Comparison of ENCODE assay signal across 25 cellular contexts in the genomic region with DNA sequence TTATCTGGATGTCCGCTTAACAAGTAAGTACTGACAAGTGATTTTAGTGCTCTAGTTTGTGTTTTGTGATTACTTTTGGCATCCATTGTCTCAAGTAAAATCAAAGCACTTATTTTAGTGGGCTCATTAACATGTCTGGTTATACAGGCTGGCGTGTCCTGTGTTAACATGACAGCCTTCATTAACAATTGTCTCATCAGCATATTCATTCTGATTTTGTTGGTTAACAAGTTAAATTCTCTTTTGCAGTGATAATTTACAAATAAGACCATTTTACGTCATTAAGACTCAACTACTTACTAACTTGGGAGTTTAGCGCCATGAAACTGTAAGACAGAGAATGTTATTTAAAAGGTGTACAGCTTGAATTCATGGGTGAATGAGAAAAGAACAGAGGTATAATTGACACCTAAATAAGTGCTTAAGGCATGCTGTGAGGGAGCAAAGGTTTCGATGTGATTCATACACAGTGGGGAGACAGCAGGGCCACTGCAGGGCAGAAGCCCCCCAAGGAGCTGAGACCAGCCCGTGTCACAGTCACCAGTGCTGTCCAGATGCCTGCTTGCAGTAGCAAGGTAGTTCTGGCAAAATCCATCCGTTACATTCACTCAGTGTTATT. TPM values are rescaled to one million over a fixed set of nuclear protein-coding genes. Genes with fewer than 3 reads are reported as not detected.
DNase-seq lines count a peak whose midpoint lies in the region; ATAC-seq, FAIRE-seq and TF ChIP-seq lines count a peak whose summit lies in the region.
"Had no signal": no experiment of that assay in that cellular context is flagged by ENCODE, and none has a peak within 500 bp of the region (broad histone marks: within the 10 kb centered on the region; RNA-seq: fewer than 3 reads in every experiment).

No MANE protein-coding gene starts in this region.

- TF ChIP-seq EP300 in HepG2 (IDR thresholded peaks at IDR 0.05; ENCODE audit: low read depth in 2 of 2, low read length in 2 of 2) = no peak
- no peak for TF ChIP-seq EP300 in HepG2 (CRISPR knock-in tag; IDR thresholded peaks at IDR 0.05; ENCODE audit: borderline replicate concordance)

- TF ChIP-seq RAD21 in HepG2 (CRISPR knock-in tag; IDR thresholded peaks at IDR 0.05) = no peak

- no peaks in the 10 kb centered on the region for H3K9me3 ChIP-seq in HepG2 (ENCODE audit: low read length)
- H3K9me3 ChIP-seq in right lobe of liver = no peaks in the 10 kb centered on the region
- H3K9me3 ChIP-seq in endodermal cell (ENCODE audit: control insufficient read depth, low read length) = no peaks in the 10 kb centered on the region
- H3K9me3 ChIP-seq: BE2C; BLaER1 treated with 17β-estradiol and CSF1 and Interleukin-3, amounts not matched to agents 10 nM and 100 nM; HAP-1 had no signal

- CTCF ChIA-PET in HepG2 (lab: Yijun Ruan, JAX; ENCODE audit: low intra/inter-chr PET ratio, low total read pairs) = no interaction called here

- no peak overlapping the region for H3K4me3 Mint-ChIP-seq in endodermal cell
- H3K4me3 Mint-ChIP-seq: CD14-positive monocyte; CD4-positive, alpha-beta T cell; CD8-positive, alpha-beta memory T cell had no signal

- H3K27me3 Mint-ChIP-seq in endodermal cell (ENCODE audit: insufficient read depth) = no peaks in the 10 kb centered on the region
- H3K27me3 Mint-ChIP-seq: CD4-positive, alpha-beta T cell; CD8-positive, alpha-beta memory T cell had no signal

- H3K4me1 ChIP-seq in HepG2 (ENCODE audit: insufficient read depth, low read length) = no peaks in the 10 kb centered on the region
- H3K4me1 ChIP-seq in right lobe of liver = no peaks in the 10 kb centered on the region
- no peaks in the 10 kb centered on the region for H3K4me1 ChIP-seq in endodermal cell (ENCODE audit: control insufficient read depth, insufficient read depth, low read length)
- H3K4me1 ChIP-seq: BE2C, HAP-1 had no signal

- no TSS peak for BruUV-seq in HepG2 (replicated peaks; lab: Mats Ljungman, UMichigan)

- TF ChIP-seq POLR2A in HepG2 (IDR thresholded peaks at IDR 0.05; ENCODE audit: insufficient read depth in 1 of 2, low read depth in 2 of 2, low read length in 2 of 2) (no peak), right lobe of liver (IDR thresholded peaks at IDR 0.05) (no peak)

- peaks cover 60% of the 10 kb centered on the region for H3K36me3 Mint-ChIP-seq in endodermal cell (ENCODE audit: low read depth)

- no peak overlapping the region for H3K27ac Mint-ChIP-seq in endodermal cell
- H3K27ac Mint-ChIP-seq: CD4-positive, alpha-beta T cell had no signal

- intact Hi-C loops in HepG2 (cut with micrococcal nuclease; ENCODE audit: unreplicated experiment) (no loop called here), right lobe of liver (cut with DNase I) (no loop called here)

- H3K36me3 ChIP-seq in HepG2 (replicated peaks in 1 of 2; ENCODE audit: control insufficient read depth in 1 of 2, insufficient read depth in 2 of 2, low read length in 2 of 2) (peaks cover 6 to 61% of the 10 kb centered on the region in 2 experiments), right lobe of liver (peaks cover 0 to 45% (median 10%) of the 10 kb centered on the region in 4 donors), endodermal cell (ENCODE audit: control insufficient read depth, insufficient read depth, low read length) (peaks cover 89% of the 10 kb centered on the region)

- no peaks in the 10 kb centered on the region for H3K9me3 Mint-ChIP-seq in endodermal cell
- H3K9me3 Mint-ChIP-seq: CD14-positive monocyte; CD4-positive, alpha-beta T cell; CD8-positive, alpha-beta memory T cell had no signal

- WGBS in HepG2 (ENCODE audit: low lambda C conversion rate) = 79% methylated on average over 6 of the region's 7 CpGs
- WGBS in right lobe of liver (ENCODE audit: insufficient coverage, low coverage, low lambda C conversion rate, missing lambda C conversion rate) = 80% methylated on average over 5 of the region's 7 CpGs
- WGBS in endodermal cell (ENCODE audit: insufficient coverage in 1 of 2, insufficient read length in 1 of 2), 2 experiments = 83 to 89% methylated on average over 2 to 7 of the region's 7 CpGs

- H2AFZ ChIP-seq in HepG2 (ENCODE audit: low read length) = no peak overlapping the region

- FAIRE-seq in HepG2 (lab: Jason Lieb, UNC) = no peak
- FAIRE-seq: A204.1, GM12891, GM18507, H54 had no signal

- TF ChIP-seq CTCF in HepG2 (CRISPR knock-in tag; IDR thresholded peaks at IDR 0.05) (no peak), right lobe of liver (IDR thresholded peaks at IDR 0.05) (no peak), endodermal cell (conservative IDR thresholded peaks at IDR 0.05) (no peak)

- no peaks in the 10 kb centered on the region for H4K20me1 ChIP-seq in HepG2 (ENCODE audit: insufficient read depth, low read length)

- H3K27me3 ChIP-seq in HepG2 (ENCODE audit: control insufficient read depth in 1 of 2, insufficient read depth in 2 of 2, low read length in 2 of 2) (no peaks in the 10 kb centered on the region), right lobe of liver (no peaks in the 10 kb centered on the region), endodermal cell (ENCODE audit: control insufficient read depth, insufficient read depth, low read length, poor library complexity, severe bottlenecking) (no peaks in the 10 kb centered on the region)
- H3K27me3 ChIP-seq: BE2C; BLaER1 treated with 17β-estradiol and CSF1 and Interleukin-3, amounts not matched to agents 10 nM and 100 nM had no signal

- in situ Hi-C loops in HepG2 (cut with HindIII; ENCODE audit: extremely low pct_ligation_motif_present, low pct_unique_long_range_greater_than_20kb) = no loop called here

- POLR2A ChIA-PET in HepG2 (lab: Yijun Ruan, JAX) = no interaction called here

- no peak overlapping the region for H3K4me3 ChIP-seq in HepG2 (replicated peaks in 1 of 3; ENCODE audit: insufficient read depth in 1 of 3, low read depth in 2 of 3, low read length in 3 of 3)
- H3K4me3 ChIP-seq in right lobe of liver = no peak overlapping the region
- H3K4me3 ChIP-seq in endodermal cell (ENCODE audit: low read length) = no peak overlapping the region
- H3K4me3 ChIP-seq: BLaER1 treated with 17β-estradiol and CSF1 and Interleukin-3, amounts not matched to agents 10 nM and 100 nM; HAP-1 had no signal

- H3K27ac ChIP-seq in HepG2 (ENCODE audit: extremely low read length, insufficient read depth, low read length) = no peak overlapping the region
- no peak overlapping the region for H3K27ac ChIP-seq in right lobe of liver
- H3K27ac ChIP-seq in endodermal cell (ENCODE audit: low read depth, low read length) = no peak overlapping the region
- H3K27ac ChIP-seq: 22Rv1; BLaER1 treated with 17β-estradiol and CSF1 and Interleukin-3, amounts not matched to agents 10 nM and 100 nM had no signal

- ATAC-seq in HepG2 = no peak
- no peak for ATAC-seq in right lobe of liver

- DNase-seq in HepG2 (ENCODE audit: low spot score) (no peak), right lobe of liver (no peak), NCI-H69 (lab: John Stamatoyannopoulos, UW) (peak; percentile 70), endodermal cell (peak; percentile 5), retina (peak; percentile 17), activated T-cell treated with anti-CD3 and anti-CD28 coated beads for 4 hours (no peak)
- DNase-seq in activated CD4-positive, alpha-beta T cell treated with anti-CD3 and anti-CD28 coated beads for 48 hours = no peak
- DNase-seq in activated effector memory CD4-positive, alpha-beta T cell treated with Interleukin-2 at 50 U/mL for 16 hours = no peak
- DNase-seq: ACHN; AML-193; BE2C; CD4-positive, alpha-beta T cell; CD8-positive, alpha-beta memory T cell; DMS53; DMS79 treated with DMSO at 0.1 percent for 48 hours; GF-D8; GOT3 had no signal

- H3K4me2 ChIP-seq in HepG2 (ENCODE audit: low read depth, low read length) = no peak overlapping the region
- H3K4me2 ChIP-seq: BLaER1 treated with 17β-estradiol and CSF1 and Interleukin-3, amounts not matched to agents 10 nM and 100 nM had no signal

- no peaks in the 10 kb centered on the region for H3K79me2 ChIP-seq in HepG2 (ENCODE audit: insufficient read depth, low read length)

- H3K4me1 Mint-ChIP-seq in endodermal cell = peaks cover 3% of the 10 kb centered on the region

- H3K9ac ChIP-seq in HepG2 (ENCODE audit: insufficient read depth, low read depth, low read length) (no peak overlapping the region), endodermal cell (ENCODE audit: extremely low read depth, low read length, poor library complexity, severe bottlenecking) (no peak overlapping the region)
- H3K9ac ChIP-seq: BLaER1 treated with 17β-estradiol and CSF1 and Interleukin-3, amounts not matched to agents 10 nM and 100 nM had no signal

RNA-seq across cellular contexts. Expression of gene TAF5L, which starts 22.4 kb away (rescaled TPM):
- total RNA-seq in HepG2 (2016; rRNA removed; fragmentation: Illumina TruSeq; extraction: Trizol) = 16.8 and 18.2 TPM in 2 replicates
- total RNA-seq in HepG2 (2016; cell fraction: cytosol; rRNA removed; fragmentation: Illumina TruSeq; extraction: Trizol; ENCODE audit: low read depth) = 3.1 and 3.3 TPM in 2 replicates
- total RNA-seq in HepG2 (2016; cell fraction: insoluble cytoplasmic fraction; rRNA removed; fragmentation: Illumina TruSeq; extraction: Trizol) = 16.0 and 19.8 TPM in 2 replicates
- total RNA-seq in HepG2 (2016; cell fraction: membrane; rRNA removed; fragmentation: Illumina TruSeq; extraction: Trizol) = 15.0 and 16.4 TPM in 2 replicates
- 14.5 and 15.1 TPM in 2 replicates for total RNA-seq in HepG2 (2016; cell fraction: nucleus; rRNA removed; fragmentation: Illumina TruSeq; extraction: Trizol)
- 10.8 and 12.2 TPM in 2 replicates for polyA plus RNA-seq in HepG2 (2011; rRNA removed)
- 9.5 and 9.7 TPM in 2 replicates for polyA plus RNA-seq in HepG2 (2011; cell fraction: cytosol; rRNA removed)
- 8.8 and 12.5 TPM in 2 replicates for polyA plus RNA-seq in HepG2 (2011; cell fraction: nucleus; rRNA removed)
- polyA plus RNA-seq in HepG2 (2012) = 7.0 and 7.1 TPM in 2 replicates
- polyA plus RNA-seq in HepG2 (2016; cell fraction: cytosol; fragmentation: Illumina TruSeq; extraction: Trizol; ENCODE audit: low read depth) = 2.1 and 3.0 TPM in 2 replicates
- polyA plus RNA-seq in HepG2 (2016; cell fraction: insoluble cytoplasmic fraction; fragmentation: Illumina TruSeq; extraction: Trizol; ENCODE audit: low read depth) = 15.3 and 17.3 TPM in 2 replicates
- 9.5 and 9.9 TPM in 2 replicates for polyA plus RNA-seq in HepG2 (2016; cell fraction: membrane; fragmentation: Illumina TruSeq; extraction: Trizol; ENCODE audit: low read depth)
- polyA plus RNA-seq in HepG2 (2016; cell fraction: nucleus; fragmentation: Illumina TruSeq; extraction: Trizol; ENCODE audit: insufficient read depth, low read depth) = 18.4 and 20.6 TPM in 2 replicates
- polyA minus RNA-seq in HepG2 (2011; rRNA and poly(A)+ RNA removed; ENCODE audit: low replicate concordance) = 27.2 and 62.1 TPM in 2 replicates
- polyA minus RNA-seq in HepG2 (2011; cell fraction: cytosol; rRNA and poly(A)+ RNA removed) = 7.0 and 7.6 TPM in 2 replicates
- 19.6 and 22.8 TPM in 2 replicates for polyA minus RNA-seq in HepG2 (2011; cell fraction: nucleus; rRNA and poly(A)+ RNA removed)
- 10 to 100 TPM in 3 of 6 experiments, 1 to 10 TPM in 3; 7.6 to 14.0 (median 9.9) TPM for total RNA-seq in right lobe of liver
- 10 to 100 TPM; 13.1 to 17.7 TPM for total RNA-seq in endodermal cell
- polyA plus RNA-seq in endodermal cell (2013, experiment 1 of 2) = 17.1 TPM
- polyA plus RNA-seq in endodermal cell (2013, experiment 2 of 2) = 18.4 TPM

RNA-seq across cellular contexts. Expression of gene URB2, which starts 22.6 kb away (rescaled TPM):
- 17.6 and 17.9 TPM in 2 replicates for total RNA-seq in HepG2 (2016; rRNA removed; fragmentation: Illumina TruSeq; extraction: Trizol)
- total RNA-seq in HepG2 (2016; cell fraction: cytosol; rRNA removed; fragmentation: Illumina TruSeq; extraction: Trizol; ENCODE audit: low read depth) = 1.1 and 1.6 TPM in 2 replicates
- 17.2 and 17.6 TPM in 2 replicates for total RNA-seq in HepG2 (2016; cell fraction: insoluble cytoplasmic fraction; rRNA removed; fragmentation: Illumina TruSeq; extraction: Trizol)
- 4.1 and 4.2 TPM in 2 replicates for total RNA-seq in HepG2 (2016; cell fraction: membrane; rRNA removed; fragmentation: Illumina TruSeq; extraction: Trizol)
- 18.1 and 23.3 TPM in 2 replicates for total RNA-seq in HepG2 (2016; cell fraction: nucleus; rRNA removed; fragmentation: Illumina TruSeq; extraction: Trizol)
- 3.9 and 4.0 TPM in 2 replicates for polyA plus RNA-seq in HepG2 (2011; rRNA removed)
- polyA plus RNA-seq in HepG2 (2011; cell fraction: cytosol; rRNA removed) = 3.3 and 4.5 TPM in 2 replicates
- 5.7 and 6.2 TPM in 2 replicates for polyA plus RNA-seq in HepG2 (2011; cell fraction: nucleus; rRNA removed)
- 4.1 and 5.4 TPM in 2 replicates for polyA plus RNA-seq in HepG2 (2012)
- 0.28 and 0.29 TPM in 2 replicates for polyA plus RNA-seq in HepG2 (2016; cell fraction: cytosol; fragmentation: Illumina TruSeq; extraction: Trizol; ENCODE audit: low read depth)
- polyA plus RNA-seq in HepG2 (2016; cell fraction: insoluble cytoplasmic fraction; fragmentation: Illumina TruSeq; extraction: Trizol; ENCODE audit: low read depth) = 8.1 and 9.3 TPM in 2 replicates
- polyA plus RNA-seq in HepG2 (2016; cell fraction: membrane; fragmentation: Illumina TruSeq; extraction: Trizol; ENCODE audit: low read depth) = 0.63 and 0.86 TPM in 2 replicates
- polyA plus RNA-seq in HepG2 (2016; cell fraction: nucleus; fragmentation: Illumina TruSeq; extraction: Trizol; ENCODE audit: insufficient read depth, low read depth) = 15.0 and 20.4 TPM in 2 replicates
- polyA minus RNA-seq in HepG2 (2011; rRNA and poly(A)+ RNA removed; ENCODE audit: low replicate concordance) = 21.0 and 54.3 TPM in 2 replicates
- polyA minus RNA-seq in HepG2 (2011; cell fraction: cytosol; rRNA and poly(A)+ RNA removed) = 5.5 and 8.0 TPM in 2 replicates
- polyA minus RNA-seq in HepG2 (2011; cell fraction: nucleus; rRNA and poly(A)+ RNA removed) = 20.3 and 25.4 TPM in 2 replicates
- total RNA-seq in right lobe of liver = 1 to 10 TPM; 3.7 to 7.6 (median 3.9) TPM
- 10 to 100 TPM; 18.6 to 20.3 TPM for total RNA-seq in endodermal cell
- 10.0 TPM for polyA plus RNA-seq in endodermal cell (2013, experiment 1 of 2)
- polyA plus RNA-seq in endodermal cell (2013, experiment 2 of 2) = 8.4 TPM

RNA-seq across cellular contexts. Expression of gene ABCB10, which starts 45.0 kb away (rescaled TPM):
- total RNA-seq in HepG2 (2016; rRNA removed; fragmentation: Illumina TruSeq; extraction: Trizol) = 20.1 and 28.9 TPM in 2 replicates
- 4.5 and 5.0 TPM in 2 replicates for total RNA-seq in HepG2 (2016; cell fraction: cytosol; rRNA removed; fragmentation: Illumina TruSeq; extraction: Trizol; ENCODE audit: low read depth)
- 18.7 and 27.5 TPM in 2 replicates for total RNA-seq in HepG2 (2016; cell fraction: insoluble cytoplasmic fraction; rRNA removed; fragmentation: Illumina TruSeq; extraction: Trizol)
- 11.6 and 14.5 TPM in 2 replicates for total RNA-seq in HepG2 (2016; cell fraction: membrane; rRNA removed; fragmentation: Illumina TruSeq; extraction: Trizol)
- 25.6 and 28.6 TPM in 2 replicates for total RNA-seq in HepG2 (2016; cell fraction: nucleus; rRNA removed; fragmentation: Illumina TruSeq; extraction: Trizol)
- polyA plus RNA-seq in HepG2 (2011; rRNA removed) = 11.2 and 11.9 TPM in 2 replicates
- polyA plus RNA-seq in HepG2 (2011; cell fraction: cytosol; rRNA removed) = 7.5 and 9.3 TPM in 2 replicates
- polyA plus RNA-seq in HepG2 (2011; cell fraction: nucleus; rRNA removed) = 5.5 and 7.1 TPM in 2 replicates
- 11.7 and 14.5 TPM in 2 replicates for polyA plus RNA-seq in HepG2 (2012)
- 2.3 and 2.6 TPM in 2 replicates for polyA plus RNA-seq in HepG2 (2016; cell fraction: cytosol; fragmentation: Illumina TruSeq; extraction: Trizol; ENCODE audit: low read depth)
- 19.6 and 20.3 TPM in 2 replicates for polyA plus RNA-seq in HepG2 (2016; cell fraction: insoluble cytoplasmic fraction; fragmentation: Illumina TruSeq; extraction: Trizol; ENCODE audit: low read depth)
- polyA plus RNA-seq in HepG2 (2016; cell fraction: membrane; fragmentation: Illumina TruSeq; extraction: Trizol; ENCODE audit: low read depth) = 6.7 and 7.3 TPM in 2 replicates
- polyA plus RNA-seq in HepG2 (2016; cell fraction: nucleus; fragmentation: Illumina TruSeq; extraction: Trizol; ENCODE audit: insufficient read depth, low read depth) = 33.1 and 36.0 TPM in 2 replicates
- polyA minus RNA-seq in HepG2 (2011; rRNA and poly(A)+ RNA removed; ENCODE audit: low replicate concordance) = 23.0 and 26.7 TPM in 2 replicates
- polyA minus RNA-seq in HepG2 (2011; cell fraction: cytosol; rRNA and poly(A)+ RNA removed) = 11.3 and 12.5 TPM in 2 replicates
- polyA minus RNA-seq in HepG2 (2011; cell fraction: nucleus; rRNA and poly(A)+ RNA removed) = 9.3 and 9.6 TPM in 2 replicates
- total RNA-seq in right lobe of liver = 10 to 100 TPM; 12.9 to 16.2 (median 13.7) TPM
- total RNA-seq in endodermal cell = 10 to 100 TPM; 14.6 to 18.1 TPM
- 8.7 TPM for polyA plus RNA-seq in endodermal cell (2013, experiment 1 of 2)
- 8.5 TPM for polyA plus RNA-seq in endodermal cell (2013, experiment 2 of 2)

Comparison
In these comparisons a context has a peak if more than half of its experiments do, and no peak if none do; other contexts are left out.
1. DNase-seq: peak in NCI-H69 (single experiment), endodermal cell (single experiment) and retina (single experiment); none in HepG2 (single experiment), right lobe of liver (0 of 3), activated CD4-positive, alpha-beta T cell treated with anti-CD3 and anti-CD28 coated beads for 48 hours (single experiment), activated effector memory CD4-positive, alpha-beta T cell treated with Interleukin-2 at 50 U/mL for 16 hours (single experiment) and activated T-cell treated with anti-CD3 and anti-CD28 coated beads for 4 hours (single experiment).